Comparison of ENCODE assay signal across 9 cellular contexts in the genomic region with DNA sequence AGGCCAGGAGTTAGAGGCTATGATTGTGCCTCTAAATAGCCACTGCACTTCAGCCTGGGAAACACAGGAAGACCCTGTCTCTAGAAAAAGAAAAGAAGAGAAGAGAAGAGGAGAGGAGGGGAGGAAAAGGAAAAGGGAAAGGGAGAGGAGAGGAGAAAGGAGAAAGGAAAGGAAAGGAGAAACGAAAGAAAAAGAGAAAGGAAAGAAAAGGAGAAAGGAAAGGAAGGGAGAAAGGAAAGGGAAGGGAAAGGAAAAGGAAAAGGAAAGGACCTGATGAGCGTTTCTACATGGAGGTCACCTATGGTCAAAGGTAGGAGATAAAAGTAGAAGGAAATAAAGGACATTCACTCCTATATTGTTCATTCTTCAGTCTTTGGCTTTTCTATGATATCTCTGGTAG.
"Had no signal": no experiment of that assay in that cellular context is flagged by ENCODE, and none has a peak within 500 bp of the region (broad histone marks: within the 10 kb centered on the region; RNA-seq: fewer than 3 reads in every experiment).

No MANE protein-coding gene starts in this region.

- H3K9me3 Mint-ChIP-seq: GM23338, H9, HFFc6, IgD-negative memory B cell had no signal

- FAIRE-seq: H1, H54, HTR-8/SVneo had no signal

- H2AFZ ChIP-seq: GM23338 had no signal

- H3K27ac Mint-ChIP-seq: GM23338, H9, HFFc6, IgD-negative memory B cell had no signal

- H3K4me1 Mint-ChIP-seq: GM23338, IgD-negative memory B cell had no signal

- ATAC-seq: GM23338 had no signal

- H3K4me3 Mint-ChIP-seq: GM23338, H9, HFFc6, IgD-negative memory B cell had no signal

- DNase-seq: H9, HCEC 1CT, HFFc6, KG1 had no signal

- H3K27me3 Mint-ChIP-seq: IgD-negative memory B cell had no signal

- H3K4me3 ChIP-seq: GM23338 had no signal

- H3K4me2 ChIP-seq: GM23338 had no signal
